Comparison of ENCODE assay signal across 1 cellular context in the genomic region with DNA sequence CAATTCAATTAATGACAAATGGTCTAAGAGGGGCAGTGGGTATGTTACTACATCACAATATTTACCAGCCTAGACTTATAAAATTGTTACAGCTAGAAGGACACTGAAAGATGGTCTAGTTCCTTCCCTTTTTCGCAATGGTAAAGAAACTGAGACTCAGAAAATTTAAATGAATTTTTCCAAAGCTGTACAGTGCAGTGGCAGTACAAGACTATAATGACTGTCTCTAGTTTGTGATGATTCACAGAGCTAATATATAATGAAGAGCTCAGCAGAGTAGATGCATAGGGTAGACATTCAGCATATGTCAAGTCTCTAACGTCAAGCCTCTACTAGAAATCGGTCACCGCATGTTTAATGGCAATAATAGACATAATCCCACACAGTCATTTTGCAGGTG.
TF ChIP-seq lines count a peak whose summit lies in the region.

No MANE protein-coding gene starts in this region.

TF ChIP-seq in HepG2, 621 proteins besides CTCF, POLR2A, EP300 and RAD21:
- TF ChIP-seq ZNF614 (CRISPR knock-in tag; IDR thresholded peaks at IDR 0.05; ENCODE audit: borderline replicate concordance), result no peak
- 0 out of 2 replicates have a peak, but pooled peaks have one; percentile 19 for TF ChIP-seq SAP130 (CRISPR knock-in tag; IDR thresholded peaks at IDR 0.05; ENCODE audit: low read depth)
